9 cellular contexts compared by ENCODE assay signal in genomic region chr5:132825165-132825823, GRCh38. TPM values are rescaled to one million over a fixed set of nuclear protein-coding genes. Genes with fewer than 3 reads are reported as not detected.
A peak's percentile ranks its signal among the peaks of the same experiment; 100 is the strongest.
DNase-seq lines count a peak whose midpoint lies in the region; ATAC-seq and TF ChIP-seq lines count a peak whose summit lies in the region.
"Had no signal": no experiment of that assay in that cellular context is flagged by ENCODE, and none has a peak within 500 bp of the region (broad histone marks: within the 10 kb centered on the region; RNA-seq: fewer than 3 reads in every experiment).

No MANE protein-coding gene starts in this region.

- peak overlapping the region; percentile 96 for H2AFZ ChIP-seq in GM23338

- H3K36me3 ChIP-seq in DOHH2 (ENCODE audit: control insufficient read depth, low read length) (no peaks in the 10 kb centered on the region), GM23338 (ENCODE audit: insufficient read depth) (no peaks in the 10 kb centered on the region)

- no peak overlapping the region; the same call in 1 of the 2 replicates for H3K27ac Mint-ChIP-seq in GM23338
- H3K27ac Mint-ChIP-seq in mesothelial cell of epicardium = no peak overlapping the region

- H3K9me3 Mint-ChIP-seq in GM23338 (no peaks in the 10 kb centered on the region), mesothelial cell of epicardium (no peaks in the 10 kb centered on the region)

- H3K4me3 Mint-ChIP-seq in GM23338 (peak overlapping the region; percentile 63), mesothelial cell of epicardium (peak overlapping the region; percentile 36)

- H3K4me1 Mint-ChIP-seq in GM23338 (peaks cover 11% of the 10 kb centered on the region), mesothelial cell of epicardium (peaks cover 17% of the 10 kb centered on the region)

- ATAC-seq in GM23338 (peak; percentile 14), GM19328 (IDR thresholded peaks at IDR 0.05; ENCODE audit: unreplicated experiment) (no peak), GM21526 (IDR thresholded peaks at IDR 0.05; ENCODE audit: low FRiP score, unreplicated experiment) (no peak)

- peaks cover 3% of the 10 kb centered on the region for H3K36me3 Mint-ChIP-seq in GM23338 (ENCODE audit: low read depth)
- no peaks in the 10 kb centered on the region for H3K36me3 Mint-ChIP-seq in mesothelial cell of epicardium

- H3K27ac ChIP-seq in DOHH2 (ENCODE audit: low read depth, low read length) (no peak overlapping the region), GM23338 (ENCODE audit: low read depth) (no peak overlapping the region), coronary artery (no peak overlapping the region)

- no peaks in the 10 kb centered on the region for H3K79me2 ChIP-seq in DOHH2 (ENCODE audit: control insufficient read depth, low read length)
- no peaks in the 10 kb centered on the region for H3K79me2 ChIP-seq in GM23338 (replicated peaks; ENCODE audit: insufficient read depth)

- H3F3A ChIP-seq in DOHH2 (ENCODE audit: control insufficient read depth, insufficient read depth) = no peaks in the 10 kb centered on the region
- peaks cover 27% of the 10 kb centered on the region for H3F3A ChIP-seq in GM23338 (replicated peaks; ENCODE audit: low read depth)

- H3K4me2 ChIP-seq in DOHH2 (ENCODE audit: low read length) (peak overlapping the region; percentile 37; the same call in 1 of the 2 replicates), GM23338 (peak overlapping the region; percentile 83)

- H3K4me1 ChIP-seq in DOHH2 (ENCODE audit: control insufficient read depth, low read length) = peaks cover under 1% of the 10 kb centered on the region
- peaks cover 9% of the 10 kb centered on the region for H3K4me1 ChIP-seq in GM23338 (ENCODE audit: insufficient read depth)

- H3K4me3 ChIP-seq in DOHH2 (ENCODE audit: low read length) (no peak overlapping the region), GM23338 (peak overlapping the region; percentile 61), coronary artery (peak overlapping the region; percentile 59)

- H3K27me3 Mint-ChIP-seq in GM23338 (ENCODE audit: insufficient read depth, low read depth, poor library complexity) (peaks cover 57% of the 10 kb centered on the region), mesothelial cell of epicardium (ENCODE audit: low read depth) (peaks cover 36% of the 10 kb centered on the region)

- TF ChIP-seq CTCF in DOHH2 (IDR thresholded peaks at IDR 0.05; ENCODE audit: low read depth, low read length, poor library complexity, severe bottlenecking) (no peak), GM23338 (conservative IDR thresholded peaks at IDR 0.05; ENCODE audit: low read depth in 2 of 2) (peak in 1 of 2 experiments; percentile 18; a peak in 1 of 4 replicates), coronary artery (IDR thresholded peaks at IDR 0.05) (no peak), mesothelial cell of epicardium (IDR thresholded peaks at IDR 0.05; ENCODE audit: unreplicated experiment) (no peak)

- DNase-seq in GM23338 (ENCODE audit: low spot score) (peak; percentile 76), coronary artery (ENCODE audit: low spot score) (no peak), mesothelial cell of epicardium (ENCODE audit: low spot score in 2 of 2, unreplicated experiment in 2 of 2) (peak; percentile 37 to 53), NCI-H1417 (lab: John Stamatoyannopoulos, UW) (no peak)
- DNase-seq in effector CD8-positive, alpha-beta T cell (lab: John Stamatoyannopoulos, UW) = no peak
- DNase-seq: NCI-H2029 had no signal

- H3K27me3 ChIP-seq in DOHH2 (ENCODE audit: control insufficient read depth, low read length) = peaks cover 69% of the 10 kb centered on the region
- peaks cover 83% of the 10 kb centered on the region for H3K27me3 ChIP-seq in GM23338 (ENCODE audit: insufficient read depth)

- H4K20me1 ChIP-seq in DOHH2 (ENCODE audit: control insufficient read depth, insufficient read depth, low read depth, low read length) = no peaks in the 10 kb centered on the region
- H4K20me1 ChIP-seq in GM23338 (replicated peaks; ENCODE audit: insufficient read depth) = no peaks in the 10 kb centered on the region; the same call in 1 of the 2 replicates

- H3K9me3 ChIP-seq in DOHH2 (ENCODE audit: control insufficient read depth, insufficient read depth, low read length) = no peaks in the 10 kb centered on the region

- H3K9me2 ChIP-seq in DOHH2 (replicated peaks; ENCODE audit: control insufficient read depth, low read length) (no peaks in the 10 kb centered on the region), GM23338 (ENCODE audit: insufficient read depth) (no peaks in the 10 kb centered on the region)

TF ChIP-seq in GM23338, 12 proteins besides CTCF, POLR2A, EP300 and RAD21:
- no peak; the same call in 1 of the 2 replicates for TF ChIP-seq POLR2AphosphoS5 (IDR thresholded peaks at IDR 0.05; ENCODE audit: low read depth)
- TF ChIP-seq REST (IDR thresholded peaks at IDR 0.05; ENCODE audit: unreplicated experiment) = no peak
- TF ChIP-seq NANOG (IDR thresholded peaks at IDR 0.05; ENCODE audit: borderline replicate concordance) = no peak
- no peak for TF ChIP-seq JUNB (IDR thresholded peaks at IDR 0.05; ENCODE audit: unreplicated experiment)
- no peak for TF ChIP-seq CREB1 (CRISPR knock-in tag; IDR thresholded peaks at IDR 0.05; ENCODE audit: low read depth)
- no peak for TF ChIP-seq EZH2 (IDR thresholded peaks at IDR 0.05; ENCODE audit: low read depth, unreplicated experiment)
- no peak for TF ChIP-seq ZNF331 (CRISPR knock-in tag; IDR thresholded peaks at IDR 0.05; ENCODE audit: low read depth)
TF ChIP-seq in GM23338: peak in this region for 0.

RNA-seq across cellular contexts. Expression of gene SHROOM1, which starts 5.2 kb away (rescaled TPM):
- 4.3 and 5.4 TPM in 2 replicates for total RNA-seq in GM23338 (2014; rRNA removed; shearing (Covaris generic))
- 2.5 and 2.6 TPM in 2 replicates for polyA plus RNA-seq in GM23338 (2016; fragmentation: Nextera tagmentation; extraction: Ambion mirVana)
- 8.6 to 12.2 TPM (median 8.6 TPM) in 3 replicates for total RNA-seq in mesothelial cell of epicardium

RNA-seq across cellular contexts. Expression of gene SOWAHA, which starts 12.2 kb away (rescaled TPM):
- total RNA-seq in GM23338 (2014; rRNA removed; shearing (Covaris generic)) = 0.52 and 0.93 TPM in 2 replicates
- 0.18 TPM in 1 of 2 replicates, not detected in the other for polyA plus RNA-seq in GM23338 (2016; fragmentation: Nextera tagmentation; extraction: Ambion mirVana)
- total RNA-seq in mesothelial cell of epicardium = 0.52 to 0.67 TPM (median 0.64 TPM) in 3 replicates

RNA-seq across cellular contexts. Expression of gene GDF9, which starts 41.0 kb away (rescaled TPM):
- 0.14 and 0.66 TPM in 2 replicates for total RNA-seq in GM23338 (2014; rRNA removed; shearing (Covaris generic))
- 0.11 and 0.37 TPM in 2 replicates for polyA plus RNA-seq in GM23338 (2016; fragmentation: Nextera tagmentation; extraction: Ambion mirVana)
- 0.93 to 1.2 TPM (median 0.98 TPM) in 3 replicates for total RNA-seq in mesothelial cell of epicardium

RNA-seq across cellular contexts. Expression of gene UQCRQ, which starts 41.1 kb away (rescaled TPM):
- 104 and 115 TPM in 2 replicates for total RNA-seq in GM23338 (2014; rRNA removed; shearing (Covaris generic))
- polyA plus RNA-seq in GM23338 (2016; fragmentation: Nextera tagmentation; extraction: Ambion mirVana) = 1,308 and 1,495 TPM in 2 replicates
- 258 to 329 TPM (median 308 TPM) in 3 replicates for total RNA-seq in mesothelial cell of epicardium

RNA-seq across cellular contexts. Expression of gene LEAP2, which starts 48.2 kb away (rescaled TPM):
- 0.54 and 1.8 TPM in 2 replicates for total RNA-seq in GM23338 (2014; rRNA removed; shearing (Covaris generic))
- polyA plus RNA-seq in GM23338 (2016; fragmentation: Nextera tagmentation; extraction: Ambion mirVana) = 1.5 and 1.6 TPM in 2 replicates
- 1.9 to 2.6 TPM (median 1.9 TPM) in 3 replicates for total RNA-seq in mesothelial cell of epicardium

Comparison
In these comparisons a context has a peak if more than half of its experiments do, and no peak if none do; other contexts are left out.
1. DNase-seq: peak in GM23338 (single experiment) and mesothelial cell of epicardium (2 of 2); none in coronary artery (single experiment), NCI-H1417 (0 of 3) and effector CD8-positive, alpha-beta T cell (single experiment).